Comparison of ENCODE assay signal across 22 cellular contexts in the genomic region with DNA sequence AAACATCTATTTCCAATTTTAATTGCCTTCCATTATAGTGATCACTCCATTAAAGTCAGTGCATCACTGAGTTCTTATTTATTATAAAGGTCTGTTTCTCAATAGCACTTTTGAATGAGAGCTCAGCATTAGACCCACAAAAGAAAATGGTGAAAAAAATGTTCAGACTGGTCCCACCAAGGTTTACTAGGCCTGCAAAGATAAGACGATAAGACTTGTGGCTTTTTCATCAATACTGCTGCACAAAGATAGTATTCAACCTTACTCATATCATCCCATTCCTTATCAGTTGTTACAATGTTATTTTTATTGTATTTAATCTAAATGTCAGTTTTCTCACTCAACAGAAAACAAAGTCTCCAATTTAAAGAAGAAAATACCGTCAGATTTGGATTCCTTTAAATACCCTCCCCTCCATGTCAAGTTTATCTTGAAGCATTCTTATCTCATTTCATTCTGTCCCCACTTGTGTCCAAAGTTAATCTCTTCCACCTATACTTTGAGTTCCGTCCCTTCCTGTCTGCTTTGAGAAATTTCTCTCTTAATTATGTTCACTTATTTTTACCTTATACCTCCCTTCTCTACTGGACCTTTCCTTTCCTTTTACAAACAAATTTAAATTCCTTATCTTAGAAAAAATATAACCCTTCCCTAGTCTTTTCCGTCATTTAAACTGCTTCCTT.
DNase-seq lines count a peak whose midpoint lies in the region; ATAC-seq, FAIRE-seq and TF ChIP-seq lines count a peak whose summit lies in the region.
"Had no signal": no experiment of that assay in that cellular context is flagged by ENCODE, and none has a peak within 500 bp of the region (broad histone marks: within the 10 kb centered on the region; RNA-seq: fewer than 3 reads in every experiment).

No MANE protein-coding gene starts in this region.

- dilution Hi-C loops in endothelial cell of umbilical vein (cut with MboI; ENCODE audit: extremely low pct_ligation_motif_present, low sequenced_read_pairs): no loop called here

- no peaks in the 10 kb centered on the region for H3K9me1 ChIP-seq in endothelial cell of umbilical vein (replicated peaks; ENCODE audit: control insufficient read depth, extremely low read depth, insufficient read depth, low read length)

- H3K27me3 ChIP-seq in heart right ventricle: no peaks in the 10 kb centered on the region
- H3K27me3 ChIP-seq in endothelial cell of umbilical vein (ENCODE audit: control insufficient read depth in 2 of 2, insufficient read depth in 2 of 2, low read length in 2 of 2): no peaks in the 10 kb centered on the region
- H3K27me3 ChIP-seq in PC-9 (ENCODE audit: insufficient read depth, low read depth): no peaks in the 10 kb centered on the region
- H3K27me3 ChIP-seq: BE2C, ovary had no signal

- TF ChIP-seq CTCF in heart right ventricle (IDR thresholded peaks at IDR 0.05) (no peak), endothelial cell of umbilical vein (IDR thresholded peaks at IDR 0.05; ENCODE audit: extremely low read depth in 1 of 2, insufficient read depth in 1 of 2, low read depth in 1 of 2, low read length in 2 of 2) (no peak), nephron (IDR thresholded peaks at IDR 0.05; ENCODE audit: unreplicated experiment in 3 of 3) (no peak), type B pancreatic cell (conservative IDR thresholded peaks at IDR 0.05) (no peak), PC-9 (conservative IDR thresholded peaks at IDR 0.05) (no peak)

- H3K9me3 ChIP-seq in heart right ventricle (peaks cover 0 to 26% (median 10%) of the 10 kb centered on the region in 11 donors), endothelial cell of umbilical vein (replicated peaks; ENCODE audit: control insufficient read depth, insufficient read depth, low read length) (no peaks in the 10 kb centered on the region), PC-9 (ENCODE audit: insufficient read depth, low read depth) (peaks cover 7% of the 10 kb centered on the region; the same call in 1 of the 2 replicates)
- H3K9me3 ChIP-seq: BE2C, ovary had no signal

- peak overlapping the region; percentile 78 for H3K4me2 ChIP-seq in endothelial cell of umbilical vein (ENCODE audit: insufficient read depth, low read length)
- no peak overlapping the region for H3K4me2 ChIP-seq in PC-9

- H3K9me3 Mint-ChIP-seq in nephron (peaks cover 36% of the 10 kb centered on the region), type B pancreatic cell (peaks cover 12% of the 10 kb centered on the region)

- FAIRE-seq in endothelial cell of umbilical vein (lab: Jason Lieb, UNC): no peak
- FAIRE-seq: urothelium cell line had no signal

- POLR2A ChIA-PET in endothelial cell of umbilical vein (lab: Charles Lee) (interaction anchor here (0.8 to 1.3 kb wide), 2 partner anchors 12 to 24 kb away, joined by 3 read pairs; no protein-coding TSS in a partner anchor), PC-9 (lab: Charles Lee; ENCODE audit: unreplicated experiment) (no interaction called here)

- DNase-seq in heart right ventricle: no peak
- no peak for DNase-seq in cardiac septum (ENCODE audit: low spot score)
- no peak for DNase-seq in endothelial cell of umbilical vein (ENCODE audit: low read depth, low spot score)
- no peak for DNase-seq in type B pancreatic cell (ENCODE audit: extremely low spot score, unreplicated experiment)
- no peak for DNase-seq in PC-9
- no peak for DNase-seq in NCI-H1694 treated with DMSO at 0.1 percent for 48 hours (lab: John Stamatoyannopoulos, UW)
- no peak for DNase-seq in NCI-H2107 (lab: John Stamatoyannopoulos, UW)
- DNase-seq: activated CD4-positive, alpha-beta T cell treated with anti-CD3 and anti-CD28 coated beads for 36 hours; activated T-cell treated with anti-CD3 and anti-CD28 coated beads, Interleukin-2, amount 50 U/mL, for 48 hours; BE2C; COR-L47; NCI-H1105; NCI-H2081; NK-92 treated with Interleukin-12 subunit alpha and Interleukin-12 subunit beta, amount 100 ng/mL, for 24 hours; ovary; RPMI8226; stimulated activated CD4-positive, alpha-beta T cell treated with anti-CD3 and anti-CD28 coated beads, Interleukin-2, amount 100 ng/mL, for 24 hours; stimulated activated naive CD8-positive, alpha-beta T cell treated with anti-CD3 and anti-CD28 coated beads, Interleukin-15, Interleukin-2, amounts not matched to agents 100 U/mL and 50 U/mL, for 24 hours had no signal

- no peaks in the 10 kb centered on the region for H3K9me2 ChIP-seq in PC-9 (ENCODE audit: insufficient read depth)

- H3K4me3 ChIP-seq in heart right ventricle (no peak overlapping the region), endothelial cell of umbilical vein (replicated peaks in 1 of 3; ENCODE audit: insufficient read depth in 1 of 3, low read depth in 1 of 3, low read length in 3 of 3) (peak overlapping the region in 1 of 3 experiments; percentile 18), PC-9 (no peak overlapping the region)
- H3K4me3 ChIP-seq: ovary had no signal

- H3F3A ChIP-seq in PC-9 (ENCODE audit: insufficient read depth, low read depth): no peaks in the 10 kb centered on the region

- H4K20me1 ChIP-seq in endothelial cell of umbilical vein (replicated peaks; ENCODE audit: control insufficient read depth, extremely low read depth, insufficient read depth, low read length) (no peaks in the 10 kb centered on the region), PC-9 (ENCODE audit: insufficient read depth) (no peaks in the 10 kb centered on the region)

- no peaks in the 10 kb centered on the region for H3K79me2 ChIP-seq in endothelial cell of umbilical vein (ENCODE audit: control insufficient read depth, insufficient read depth, low read length)
- H3K79me2 ChIP-seq in PC-9 (ENCODE audit: low read depth): no peaks in the 10 kb centered on the region

- peak; percentile 55 for TF ChIP-seq POLR2A in endothelial cell of umbilical vein (IDR thresholded peaks at IDR 0.05; ENCODE audit: low read depth, low read length)

- H3K27me3 Mint-ChIP-seq in nephron (ENCODE audit: low read depth): no peaks in the 10 kb centered on the region
- no peaks in the 10 kb centered on the region for H3K27me3 Mint-ChIP-seq in type B pancreatic cell
- H3K27me3 Mint-ChIP-seq: activated CD4-positive, alpha-beta T cell treated with anti-CD3 and anti-CD28 coated beads for 36 hours had no signal

- H3K36me3 Mint-ChIP-seq in nephron (ENCODE audit: low read depth) (peaks cover 4% of the 10 kb centered on the region), type B pancreatic cell (peaks cover 6% of the 10 kb centered on the region)
- H3K36me3 Mint-ChIP-seq: activated naive CD4-positive, alpha-beta T cell treated with anti-CD3 and anti-CD28 coated beads, Interleukin-2, amount 50 U/mL, for 72 hours had no signal

- no peak overlapping the region for H3K4me3 Mint-ChIP-seq in nephron
- peak overlapping the region; percentile 23 for H3K4me3 Mint-ChIP-seq in type B pancreatic cell
- H3K4me3 Mint-ChIP-seq: activated CD4-positive, alpha-beta T cell treated with anti-CD3 and anti-CD28 coated beads for 36 hours had no signal

- H3K4me1 ChIP-seq in heart right ventricle: peaks cover 0 to 33% (median 13%) of the 10 kb centered on the region in 9 donors
- peaks cover 29% of the 10 kb centered on the region for H3K4me1 ChIP-seq in endothelial cell of umbilical vein (ENCODE audit: control insufficient read depth, extremely low read depth, insufficient read depth, low read length)
- H3K4me1 ChIP-seq in PC-9 (replicated peaks; ENCODE audit: insufficient read depth): no peaks in the 10 kb centered on the region
- H3K4me1 ChIP-seq: BE2C had no signal

- peak overlapping the region; percentile 43 for H3K9ac ChIP-seq in endothelial cell of umbilical vein (replicated peaks; ENCODE audit: extremely low read depth, insufficient read depth, low read length)

- H3K36me3 ChIP-seq in heart right ventricle (no peaks in the 10 kb centered on the region), endothelial cell of umbilical vein (ENCODE audit: control insufficient read depth in 2 of 2, extremely low read depth in 1 of 2, insufficient read depth in 2 of 2, low read length in 2 of 2) (no peaks in the 10 kb centered on the region), PC-9 (ENCODE audit: low read depth) (no peaks in the 10 kb centered on the region)
- H3K36me3 ChIP-seq: BE2C, ovary had no signal

- H3K27ac ChIP-seq in heart right ventricle: peak overlapping the region in 9 of 10 donors; percentile 27 to 80 (median 65)
- H3K27ac ChIP-seq in endothelial cell of umbilical vein (ENCODE audit: insufficient read depth, low read depth, low read length): peak overlapping the region; percentile 85
- H3K27ac ChIP-seq in PC-9: no peak overlapping the region
- H3K27ac ChIP-seq: ovary had no signal

- no peak overlapping the region for H2AFZ ChIP-seq in endothelial cell of umbilical vein (ENCODE audit: low read depth, low read length)
- H2AFZ ChIP-seq in PC-9: no peak overlapping the region

- H3K4me1 Mint-ChIP-seq in nephron (peaks cover 11% of the 10 kb centered on the region), type B pancreatic cell (ENCODE audit: unreplicated experiment) (peaks cover 10% of the 10 kb centered on the region)
- H3K4me1 Mint-ChIP-seq: activated CD4-positive, alpha-beta T cell treated with anti-CD3 and anti-CD28 coated beads for 36 hours had no signal

- BruUV-seq in endothelial cell of umbilical vein (replicated peaks; lab: Mats Ljungman, UMichigan) (TSS peak; percentile 39), PC-9 (replicated peaks; lab: Mats Ljungman, UMichigan) (no TSS peak)

- 44 to 54% methylated on average over 4 of the region's 4 CpGs for WGBS in heart right ventricle, 2 donors

- ATAC-seq in heart right ventricle: peak in 2 of 8 donors; percentile 18 to 40
- ATAC-seq: activated CD4-positive, alpha-beta T cell treated with anti-CD3 and anti-CD28 coated beads for 36 hours; activated naive CD4-positive, alpha-beta T cell treated with anti-CD3 and anti-CD28 coated beads, Interleukin-2, amount 50 U/mL, for 72 hours; HCT116; stimulated activated naive CD8-positive, alpha-beta T cell treated with anti-CD3 and anti-CD28 coated beads, Interleukin-15, Interleukin-2, amounts not matched to agents 100 U/mL and 50 U/mL, for 24 hours had no signal

- CTCF ChIA-PET in endothelial cell of umbilical vein (lab: Charles Lee) (interaction anchor here (0.8 to 2.0 kb wide), 8 partner anchors 10 to 139 kb away, joined by 3 to 14 read pairs (median 5); no protein-coding TSS in a partner anchor), PC-9 (lab: Charles Lee) (no interaction called here)

- intact Hi-C loops in heart right ventricle (cut with DNase I) (no loop called here), cardiac septum (cut with DNase I) (no loop called here), endothelial cell of umbilical vein (cut with micrococcal nuclease) (loop anchor here (1.0 kb wide), 8 partner anchors 9 to 139 kb away; no protein-coding TSS in a partner anchor), PC-9 (cut with micrococcal nuclease; ENCODE audit: unreplicated experiment) (no loop called here)

- H3K27ac Mint-ChIP-seq in nephron (peak overlapping the region; percentile 67 to 79 (median 68)), type B pancreatic cell (peak overlapping the region; percentile 4)
- H3K27ac Mint-ChIP-seq: activated CD4-positive, alpha-beta T cell treated with anti-CD3 and anti-CD28 coated beads for 36 hours; activated naive CD4-positive, alpha-beta T cell treated with anti-CD3 and anti-CD28 coated beads, Interleukin-2, amount 50 U/mL, for 72 hours had no signal

TF ChIP-seq in endothelial cell of umbilical vein, 7 proteins besides CTCF, POLR2A, EP300 and RAD21 (continues in another document):
- no peak for TF ChIP-seq JUN (IDR thresholded peaks at IDR 0.05; ENCODE audit: borderline replicate concordance, insufficient read depth, insufficient read length, low read depth)
